8 cellular contexts compared by ENCODE assay signal in the genomic region with DNA sequence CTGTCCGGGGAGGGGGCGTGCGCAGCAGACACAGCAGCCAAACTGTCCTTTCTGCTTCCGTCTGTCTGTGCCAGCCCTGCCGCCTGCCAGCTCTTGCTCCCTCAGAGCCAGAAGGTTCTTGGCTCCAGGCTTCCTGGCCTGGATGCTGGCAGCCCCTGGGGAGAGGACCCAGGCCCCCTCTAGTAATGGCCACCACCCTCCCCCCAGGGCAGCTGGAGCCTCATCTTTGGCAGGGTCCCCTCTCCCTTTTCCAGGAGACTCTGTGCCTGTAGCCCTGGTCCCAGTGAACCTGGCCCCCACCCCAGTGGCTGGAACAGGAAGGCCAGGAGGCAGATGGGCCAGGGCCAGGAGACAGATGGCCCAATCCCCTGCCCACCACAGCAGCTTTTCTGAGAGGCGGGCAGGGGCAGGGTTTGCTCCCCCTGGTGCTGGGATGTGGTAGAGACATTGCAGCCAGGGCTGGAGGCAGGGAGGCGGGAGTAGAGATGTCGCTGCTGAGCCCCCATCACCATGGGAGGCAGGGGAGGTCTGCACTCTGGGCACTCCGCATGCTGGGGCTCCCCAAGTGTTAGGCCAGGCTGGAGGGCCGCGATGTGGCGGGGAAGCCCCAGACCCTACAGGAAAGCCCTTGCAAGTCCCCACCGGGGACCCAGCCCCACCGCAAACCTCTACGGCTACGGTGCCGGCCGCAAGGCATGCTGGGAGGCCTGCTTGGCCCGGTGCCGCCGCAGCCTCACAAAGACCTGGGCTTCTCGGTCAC. TPM values are rescaled to one million over a fixed set of nuclear protein-coding genes. Genes with fewer than 3 reads are reported as not detected.
DNase-seq lines count a peak whose midpoint lies in the region; ATAC-seq and TF ChIP-seq lines count a peak whose summit lies in the region.

No MANE protein-coding gene starts in this region.

- H3K36me3 ChIP-seq in SJSA1 (peaks cover 38% of the 10 kb centered on the region), aorta (ENCODE audit: control insufficient read depth in 1 of 2, insufficient read depth in 2 of 2, low read length in 1 of 2) (no peaks in the 10 kb centered on the region)

- TF ChIP-seq EP300 in Ishikawa (IDR thresholded peaks at IDR 0.05; ENCODE audit: borderline replicate concordance) = no peak

- H3K27me3 ChIP-seq in SJSA1 (replicated peaks) (no peaks in the 10 kb centered on the region), aorta (ENCODE audit: control insufficient read depth in 1 of 2, insufficient read depth in 2 of 2, low read length in 1 of 2) (no peaks in the 10 kb centered on the region)

- H3K4me1 ChIP-seq in SJSA1 (replicated peaks) (peaks cover 16% of the 10 kb centered on the region), aorta (ENCODE audit: control insufficient read depth in 1 of 2, insufficient read depth in 2 of 2, low read length in 2 of 2) (no peaks in the 10 kb centered on the region)

- H3K27ac ChIP-seq in SJSA1 (no peak overlapping the region), aorta (ENCODE audit: low read depth in 1 of 2, low read length in 2 of 2) (peak overlapping the region in 1 of 2 donors; percentile 61)

- DNase-seq in COLO668 (lab: John Stamatoyannopoulos, UW; ENCODE audit: unreplicated experiment) (peak; percentile 59), SJSA1 (ENCODE audit: low read depth in 1 of 2, low spot score in 2 of 2) (peak; percentile 88 to 91), glomerular visceral epithelial cell (ENCODE audit: extremely low spot score) (peak; percentile 44), posterior cingulate gyrus (peak in 9 of 10 donors; percentile 47 to 92 (median 63)), aorta (peak; percentile 75 to 88)
- peak; percentile 75 to 79 for DNase-seq in activated naive CD4-positive, alpha-beta T cell treated with anti-CD3 and anti-CD28 coated beads, Interleukin-2, amount 50 U/mL, for 72 hours (ENCODE audit: low spot score in 2 of 2)

- no peaks in the 10 kb centered on the region for H3K9me3 Mint-ChIP-seq in activated naive CD4-positive, alpha-beta T cell treated with anti-CD3 and anti-CD28 coated beads, Interleukin-2, amount 50 U/mL, for 72 hours

- H3K27ac Mint-ChIP-seq in activated naive CD4-positive, alpha-beta T cell treated with anti-CD3 and anti-CD28 coated beads, Interleukin-2, amount 50 U/mL, for 72 hours = peak overlapping the region; percentile 81 to 90

- TF ChIP-seq RAD21 in Ishikawa (IDR thresholded peaks at IDR 0.05; ENCODE audit: low read depth) = peak; percentile 10; the same call in 1 of the 2 replicates

- H3K9me3 ChIP-seq in SJSA1 (replicated peaks) (no peaks in the 10 kb centered on the region), aorta (ENCODE audit: control insufficient read depth, low read length) (no peaks in the 10 kb centered on the region)

- H3K4me3 ChIP-seq in SJSA1 = peak overlapping the region; percentile 35
- H3K4me3 ChIP-seq in aorta (ENCODE audit: low read length in 2 of 2) = no peak overlapping the region

- intact Hi-C loops in posterior cingulate gyrus (cut with DNase I) = loop anchor here (5.0 kb wide), 1 partner anchor 40 kb away; no protein-coding TSS in a partner anchor
- intact Hi-C loops in aorta (cut with DNase I) = loop anchor here in 1 of 2 donors (5.0 kb wide), 2 partner anchors 40 to 75 kb away; no protein-coding TSS in a partner anchor

- ATAC-seq in activated naive CD4-positive, alpha-beta T cell treated with anti-CD3 and anti-CD28 coated beads, Interleukin-2, amount 50 U/mL, for 72 hours = peak; percentile 62 to 78
- ATAC-seq in aorta (ENCODE audit: low FRiP score) = peak; percentile 71
- ATAC-seq in HG03565 (IDR thresholded peaks at IDR 0.05; ENCODE audit: unreplicated experiment) = no peak

- no peaks in the 10 kb centered on the region for H3K36me3 Mint-ChIP-seq in activated naive CD4-positive, alpha-beta T cell treated with anti-CD3 and anti-CD28 coated beads, Interleukin-2, amount 50 U/mL, for 72 hours

- WGBS in aorta, 2 donors = 8 to 11% methylated on average over 20 to 22 of the region's 22 CpGs

TF ChIP-seq in Ishikawa, 13 proteins besides CTCF, POLR2A, EP300 and RAD21:
- TF ChIP-seq, protein P1, sequence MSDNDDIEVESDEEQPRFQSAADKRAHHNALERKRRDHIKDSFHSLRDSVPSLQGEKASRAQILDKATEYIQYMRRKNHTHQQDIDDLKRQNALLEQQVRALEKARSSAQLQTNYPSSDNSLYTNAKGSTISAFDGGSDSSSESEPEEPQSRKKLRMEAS (IDR thresholded peaks at IDR 0.05) = no peak
- TF ChIP-seq CREB1 (IDR thresholded peaks at IDR 0.05; ENCODE audit: low read depth) = no peak
- no peak for TF ChIP-seq TAF1 (IDR thresholded peaks at IDR 0.05; ENCODE audit: low read depth)
- TF ChIP-seq YY1 (IDR thresholded peaks at IDR 0.05; ENCODE audit: low read depth) = no peak
- TF ChIP-seq ZBTB7A (IDR thresholded peaks at IDR 0.05; ENCODE audit: low read depth) = no peak
- no peak for TF ChIP-seq NFIC (IDR thresholded peaks at IDR 0.05)
- TF ChIP-seq, protein P2, sequence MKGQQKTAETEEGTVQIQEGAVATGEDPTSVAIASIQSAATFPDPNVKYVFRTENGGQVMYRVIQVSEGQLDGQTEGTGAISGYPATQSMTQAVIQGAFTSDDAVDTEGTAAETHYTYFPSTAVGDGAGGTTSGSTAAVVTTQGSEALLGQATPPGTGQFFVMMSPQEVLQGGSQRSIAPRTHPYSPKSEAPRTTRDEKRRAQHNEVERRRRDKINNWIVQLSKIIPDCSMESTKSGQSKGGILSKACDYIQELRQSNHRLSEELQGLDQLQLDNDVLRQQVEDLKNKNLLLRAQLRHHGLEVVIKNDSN (IDR thresholded peaks at IDR 0.05) = no peak
- TF ChIP-seq CEBPB (IDR thresholded peaks at IDR 0.05) = no peak
- TF ChIP-seq TEAD4 (IDR thresholded peaks at IDR 0.05) = no peak
- no peak for TF ChIP-seq TCF12 (IDR thresholded peaks at IDR 0.05; ENCODE audit: low read depth)
- no peak for TF ChIP-seq EGR1 (IDR thresholded peaks at IDR 0.05)
- TF ChIP-seq FOXM1 (IDR thresholded peaks at IDR 0.05; ENCODE audit: borderline replicate concordance, low read depth) = no peak
- TF ChIP-seq, protein P3, sequence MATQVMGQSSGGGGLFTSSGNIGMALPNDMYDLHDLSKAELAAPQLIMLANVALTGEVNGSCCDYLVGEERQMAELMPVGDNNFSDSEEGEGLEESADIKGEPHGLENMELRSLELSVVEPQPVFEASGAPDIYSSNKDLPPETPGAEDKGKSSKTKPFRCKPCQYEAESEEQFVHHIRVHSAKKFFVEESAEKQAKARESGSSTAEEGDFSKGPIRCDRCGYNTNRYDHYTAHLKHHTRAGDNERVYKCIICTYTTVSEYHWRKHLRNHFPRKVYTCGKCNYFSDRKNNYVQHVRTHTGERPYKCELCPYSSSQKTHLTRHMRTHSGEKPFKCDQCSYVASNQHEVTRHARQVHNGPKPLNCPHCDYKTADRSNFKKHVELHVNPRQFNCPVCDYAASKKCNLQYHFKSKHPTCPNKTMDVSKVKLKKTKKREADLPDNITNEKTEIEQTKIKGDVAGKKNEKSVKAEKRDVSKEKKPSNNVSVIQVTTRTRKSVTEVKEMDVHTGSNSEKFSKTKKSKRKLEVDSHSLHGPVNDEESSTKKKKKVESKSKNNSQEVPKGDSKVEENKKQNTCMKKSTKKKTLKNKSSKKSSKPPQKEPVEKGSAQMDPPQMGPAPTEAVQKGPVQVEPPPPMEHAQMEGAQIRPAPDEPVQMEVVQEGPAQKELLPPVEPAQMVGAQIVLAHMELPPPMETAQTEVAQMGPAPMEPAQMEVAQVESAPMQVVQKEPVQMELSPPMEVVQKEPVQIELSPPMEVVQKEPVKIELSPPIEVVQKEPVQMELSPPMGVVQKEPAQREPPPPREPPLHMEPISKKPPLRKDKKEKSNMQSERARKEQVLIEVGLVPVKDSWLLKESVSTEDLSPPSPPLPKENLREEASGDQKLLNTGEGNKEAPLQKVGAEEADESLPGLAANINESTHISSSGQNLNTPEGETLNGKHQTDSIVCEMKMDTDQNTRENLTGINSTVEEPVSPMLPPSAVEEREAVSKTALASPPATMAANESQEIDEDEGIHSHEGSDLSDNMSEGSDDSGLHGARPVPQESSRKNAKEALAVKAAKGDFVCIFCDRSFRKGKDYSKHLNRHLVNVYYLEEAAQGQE (IDR thresholded peaks at IDR 0.05; ENCODE audit: low read depth) = no peak
TF ChIP-seq in Ishikawa: peak in this region for 0.

RNA-seq across cellular contexts. Expression of a gene that starts 16.7 kb away (rescaled TPM):
- not detected in 2 replicates for total RNA-seq in SJSA1 (2014; rRNA removed; shearing (Covaris generic))
- 100 to 1,000 TPM; 128 to 143 TPM for total RNA-seq in activated naive CD4-positive, alpha-beta T cell treated with anti-CD3 and anti-CD28 coated beads, Interleukin-2, amount 50 U/mL, for 72 hours
- total RNA-seq in aorta = 10 to 100 TPM; 17.7 to 20.0 TPM
- polyA plus RNA-seq in aorta = 10 to 100 TPM in 1 of 2 donors, 1 to 10 TPM in 1; 3.8 to 23.1 TPM

RNA-seq across cellular contexts. Expression of a gene that starts 27.7 kb away (rescaled TPM):
- 22.6 and 28.8 TPM in 2 replicates for total RNA-seq in SJSA1 (2014; rRNA removed; shearing (Covaris generic))
- total RNA-seq in activated naive CD4-positive, alpha-beta T cell treated with anti-CD3 and anti-CD28 coated beads, Interleukin-2, amount 50 U/mL, for 72 hours = 100 to 1,000 TPM in 1 of 2 donors, 10 to 100 TPM in 1; 78.2 to 144 TPM
- 100 to 1,000 TPM; 104 to 122 TPM for total RNA-seq in aorta
- 100 to 1,000 TPM in 1 of 2 donors, 10 to 100 TPM in 1; 54.6 to 123 TPM for polyA plus RNA-seq in aorta

RNA-seq across cellular contexts. Expression of a gene that starts 42.9 kb away (rescaled TPM):
- 28.8 and 42.8 TPM in 2 replicates for total RNA-seq in SJSA1 (2014; rRNA removed; shearing (Covaris generic))
- 10 to 100 TPM; 15.3 to 29.3 TPM for total RNA-seq in activated naive CD4-positive, alpha-beta T cell treated with anti-CD3 and anti-CD28 coated beads, Interleukin-2, amount 50 U/mL, for 72 hours
- total RNA-seq in aorta = 10 to 100 TPM; 28.9 to 34.1 TPM
- 10 to 100 TPM in 1 of 2 donors, 1 to 10 TPM in 1; 8.8 to 21.7 TPM for polyA plus RNA-seq in aorta

RNA-seq across cellular contexts. Expression of a gene that starts 50.9 kb away (rescaled TPM):
- total RNA-seq in SJSA1 (2014; rRNA removed; shearing (Covaris generic)) = 11.9 and 17.5 TPM in 2 replicates
- total RNA-seq in activated naive CD4-positive, alpha-beta T cell treated with anti-CD3 and anti-CD28 coated beads, Interleukin-2, amount 50 U/mL, for 72 hours = 10 to 100 TPM; 11.5 to 26.2 TPM
- total RNA-seq in aorta = 10 to 100 TPM; 39.8 to 88.5 TPM
- 10 to 100 TPM; 15.7 to 47.7 TPM for polyA plus RNA-seq in aorta

Comparison
In these comparisons a context has a peak if more than half of its experiments do, and no peak if none do; other contexts are left out.
1. RNA of a gene that starts 16.7 kb away (total RNA-seq): 128 to 143 TPM in activated naive CD4-positive, alpha-beta T cell treated with anti-CD3 and anti-CD28 coated beads, Interleukin-2, amount 50 U/mL, for 72 hours and 17.7 to 20.0 TPM in aorta; not detected in SJSA1; every median in the first group is over 10 times any median in the second.
2. Peak in every context shown above with its lines, with median percentiles within 50 percentile points of each other: DNase-seq.